ENCODE assay signal across 1 cellular context in genomic region chr14:97036096-97036852, GRCh38.
TF ChIP-seq lines count a peak whose summit lies in the region.

No MANE protein-coding gene starts in this region.

TF ChIP-seq in GM23338, 12 proteins besides CTCF, POLR2A, EP300 and RAD21 (continued from another document):
- TF ChIP-seq ZNF462 (CRISPR knock-in tag; IDR thresholded peaks at IDR 0.05) (no peak), JUNB (IDR thresholded peaks at IDR 0.05; ENCODE audit: unreplicated experiment) (no peak), EZH2 (IDR thresholded peaks at IDR 0.05; ENCODE audit: low read depth, unreplicated experiment) (no peak), ZNF114 (CRISPR knock-in tag; IDR thresholded peaks at IDR 0.05) (no peak), NANOG (IDR thresholded peaks at IDR 0.05; ENCODE audit: borderline replicate concordance) (no peak)
